1 cellular context compared by ENCODE assay signal in the genomic region with DNA sequence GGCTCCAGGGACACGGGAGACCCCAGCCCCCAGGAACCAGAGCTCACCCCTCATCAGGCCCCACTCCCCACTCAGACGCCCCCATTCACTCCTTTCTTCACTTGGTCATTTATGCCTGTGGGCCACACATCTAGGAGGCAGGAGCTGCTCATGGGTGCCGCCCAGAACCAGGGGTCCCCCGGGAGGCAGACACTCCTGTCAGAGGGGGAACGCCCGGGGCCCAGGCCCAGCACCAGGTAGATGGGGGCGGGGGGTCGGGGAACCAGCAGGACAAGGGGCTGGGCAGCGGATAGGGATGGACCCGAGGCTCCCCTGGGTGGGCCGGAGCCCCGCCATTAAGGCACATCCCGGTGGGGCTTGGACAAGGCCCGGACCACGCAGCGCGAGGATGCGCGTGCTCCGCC.
TF ChIP-seq lines count a peak whose summit lies in the region.

No MANE protein-coding gene starts in this region.

TF ChIP-seq in IMR-90, 13 proteins besides CTCF, POLR2A, EP300 and RAD21 (continued from another document):
- TF ChIP-seq CEBPB (IDR thresholded peaks at IDR 0.05; ENCODE audit: low read depth, low read length) (no peak), FOS (IDR thresholded peaks at IDR 0.05; ENCODE audit: low read depth, low read length) (no peak), BHLHE40 (IDR thresholded peaks at IDR 0.05; ENCODE audit: low read depth, low read length) (no peak), MAZ (IDR thresholded peaks at IDR 0.05; ENCODE audit: borderline replicate concordance, low read depth, low read length) (no peak), RFX5 (IDR thresholded peaks at IDR 0.05; ENCODE audit: low read depth, low read length) (no peak), RCOR1 (IDR thresholded peaks at IDR 0.05; ENCODE audit: insufficient replicate concordance, low read length) (no peak), NFE2L2 (IDR thresholded peaks at IDR 0.05; ENCODE audit: low read depth, low read length) (no peak), CHD1 (IDR thresholded peaks at IDR 0.05; ENCODE audit: low read depth, low read length) (no peak), SMC3 (IDR thresholded peaks at IDR 0.05; ENCODE audit: low read depth, low read length) (no peak)
- TF ChIP-seq, protein P1, sequence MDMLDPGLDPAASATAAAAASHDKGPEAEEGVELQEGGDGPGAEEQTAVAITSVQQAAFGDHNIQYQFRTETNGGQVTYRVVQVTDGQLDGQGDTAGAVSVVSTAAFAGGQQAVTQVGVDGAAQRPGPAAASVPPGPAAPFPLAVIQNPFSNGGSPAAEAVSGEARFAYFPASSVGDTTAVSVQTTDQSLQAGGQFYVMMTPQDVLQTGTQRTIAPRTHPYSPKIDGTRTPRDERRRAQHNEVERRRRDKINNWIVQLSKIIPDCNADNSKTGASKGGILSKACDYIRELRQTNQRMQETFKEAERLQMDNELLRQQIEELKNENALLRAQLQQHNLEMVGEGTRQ (IDR thresholded peaks at IDR 0.05; ENCODE audit: low read depth, low read length), result no peak
- TF ChIP-seq, protein P2, sequence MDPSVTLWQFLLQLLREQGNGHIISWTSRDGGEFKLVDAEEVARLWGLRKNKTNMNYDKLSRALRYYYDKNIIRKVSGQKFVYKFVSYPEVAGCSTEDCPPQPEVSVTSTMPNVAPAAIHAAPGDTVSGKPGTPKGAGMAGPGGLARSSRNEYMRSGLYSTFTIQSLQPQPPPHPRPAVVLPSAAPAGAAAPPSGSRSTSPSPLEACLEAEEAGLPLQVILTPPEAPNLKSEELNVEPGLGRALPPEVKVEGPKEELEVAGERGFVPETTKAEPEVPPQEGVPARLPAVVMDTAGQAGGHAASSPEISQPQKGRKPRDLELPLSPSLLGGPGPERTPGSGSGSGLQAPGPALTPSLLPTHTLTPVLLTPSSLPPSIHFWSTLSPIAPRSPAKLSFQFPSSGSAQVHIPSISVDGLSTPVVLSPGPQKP (IDR thresholded peaks at IDR 0.05; ENCODE audit: borderline replicate concordance, low read depth, low read length), result no peak
